In the genomic region with DNA sequence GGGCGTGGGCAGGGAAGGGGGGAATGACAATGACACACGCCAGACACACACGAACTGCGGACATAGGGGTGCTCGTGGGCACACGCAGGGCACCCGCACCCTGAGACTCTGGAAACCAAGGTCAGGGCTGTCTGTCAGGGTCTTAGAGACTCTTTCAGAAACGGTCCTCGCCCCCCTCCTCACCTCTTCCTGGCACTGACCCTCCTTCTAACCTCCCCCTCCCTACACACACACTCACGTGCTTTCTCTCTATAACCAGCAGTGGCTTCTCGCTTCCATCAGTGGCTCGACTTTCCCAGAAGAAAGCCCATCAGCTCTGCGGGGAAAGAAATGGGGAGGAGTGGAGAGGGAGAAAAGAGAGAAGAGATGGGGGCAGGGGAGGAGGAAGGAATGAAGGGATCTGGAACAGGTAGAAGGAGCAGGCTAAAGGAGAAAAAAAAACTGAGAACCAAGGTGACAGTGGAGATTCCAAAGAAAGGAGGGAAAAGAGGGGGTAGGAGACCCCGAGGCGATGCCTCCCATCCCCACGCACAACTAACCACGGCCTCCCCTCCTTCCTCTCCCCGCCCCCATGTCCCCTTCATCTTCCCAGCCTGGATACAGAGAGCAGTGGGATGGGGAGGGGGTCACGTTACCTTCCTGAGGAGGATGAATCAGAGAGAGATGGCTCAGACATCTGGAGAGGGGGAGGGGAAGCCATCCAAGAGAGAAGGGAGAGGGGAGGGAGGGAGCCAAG, we compare ENCODE assay signal across 13 cellular contexts. TPM values are rescaled to one million over a fixed set of nuclear protein-coding genes. Genes with fewer than 3 reads are reported as not detected.
DNase-seq lines count a peak whose midpoint lies in the region; ATAC-seq and TF ChIP-seq lines count a peak whose summit lies in the region.
"Had no signal": no experiment of that assay in that cellular context is flagged by ENCODE, and none has a peak within 500 bp of the region (broad histone marks: within the 10 kb centered on the region; RNA-seq: fewer than 3 reads in every experiment).

No MANE protein-coding gene starts in this region.

- H2BK120ac ChIP-seq in trophoblast cell (ENCODE audit: insufficient read depth, low read length, poor library complexity): no peak overlapping the region

- H3K27me3 ChIP-seq in endocrine pancreas (ENCODE audit: control insufficient read depth, insufficient read depth, low read length) (no peaks in the 10 kb centered on the region), trophoblast cell (ENCODE audit: insufficient read depth, low read length) (peaks cover 31% of the 10 kb centered on the region)

- no peak overlapping the region for H2AFZ ChIP-seq in trophoblast cell (ENCODE audit: insufficient read depth, low read length, poor library complexity)

- H3K23ac ChIP-seq in trophoblast cell (ENCODE audit: low read length): no peak overlapping the region

- no peak overlapping the region for H3K18ac ChIP-seq in trophoblast cell (ENCODE audit: low read length)

- H3K9me3 ChIP-seq in endocrine pancreas (ENCODE audit: control insufficient read depth, low read length) (no peaks in the 10 kb centered on the region), trophoblast cell (ENCODE audit: insufficient read depth, low read depth, low read length) (no peaks in the 10 kb centered on the region)
- H3K9me3 ChIP-seq: esophagus squamous epithelium had no signal

- H3K9me3 Mint-ChIP-seq in activated CD8-positive, alpha-beta memory T cell treated with anti-CD3 and anti-CD28 coated beads, Interleukin-2, amount 10 ng/mL, durations not matched to agents 7 days and 5 days (ENCODE audit: low read depth): no peaks in the 10 kb centered on the region
- H3K9me3 Mint-ChIP-seq: activated CD4-positive, alpha-beta memory T cell treated with anti-CD3 and anti-CD28 coated beads, Interleukin-2, amount 10 ng/mL, durations not matched to agents 7 days and 5 days; CD8-positive, alpha-beta T cell had no signal

- H3K4me2 ChIP-seq in trophoblast cell (ENCODE audit: low read length): peak overlapping the region; percentile 37

- peaks cover 80% of the 10 kb centered on the region for H3K27me3 Mint-ChIP-seq in activated CD8-positive, alpha-beta memory T cell treated with anti-CD3 and anti-CD28 coated beads, Interleukin-2, amount 10 ng/mL, durations not matched to agents 7 days and 5 days

- H3K36me3 Mint-ChIP-seq in activated CD8-positive, alpha-beta memory T cell treated with anti-CD3 and anti-CD28 coated beads, Interleukin-2, amount 10 ng/mL, durations not matched to agents 7 days and 5 days: no peaks in the 10 kb centered on the region
- H3K36me3 Mint-ChIP-seq: CD8-positive, alpha-beta T cell had no signal

- H3K79me1 ChIP-seq in trophoblast cell (ENCODE audit: low read length): peaks cover 8% of the 10 kb centered on the region

- no peaks in the 10 kb centered on the region for H3K79me2 ChIP-seq in trophoblast cell (ENCODE audit: control insufficient read depth, insufficient read depth, low read length, poor library complexity)

- H3K4me3 ChIP-seq in endocrine pancreas (ENCODE audit: control insufficient read depth, insufficient read depth, low read length): peak overlapping the region; percentile 46
- no peak overlapping the region for H3K4me3 ChIP-seq in trophoblast cell (ENCODE audit: low read depth, low read length)
- H3K4me3 ChIP-seq: esophagus squamous epithelium had no signal

- no peak for ATAC-seq in activated CD8-positive, alpha-beta memory T cell treated with anti-CD3 and anti-CD28 coated beads, Interleukin-2, amount 10 ng/mL, durations not matched to agents 7 days and 5 days
- no peak for ATAC-seq in omental fat pad (ENCODE audit: low FRiP score)
- ATAC-seq: CD8-positive, alpha-beta T cell; sciatic nerve had no signal

- CTCF ChIA-PET in activated CD8-positive, alpha-beta memory T cell treated with anti-CD3 and anti-CD28 coated beads, Interleukin-2, amount 10 ng/mL, durations not matched to agents 7 days and 5 days (lab: Charles Lee): no interaction called here

- TF ChIP-seq CTCF in omental fat pad (IDR thresholded peaks at IDR 0.05): no peak

- peak; percentile 30 for DNase-seq in activated CD8-positive, alpha-beta memory T cell treated with anti-CD3 and anti-CD28 coated beads, Interleukin-2, amount 50 U/mL, for 4 hours
- DNase-seq in activated CD8-positive, alpha-beta memory T cell treated with anti-CD3 and anti-CD28 coated beads, Interleukin-2, amount 10 ng/mL, durations not matched to agents 7 days and 5 days: no peak
- DNase-seq in NCI-H2227 (lab: John Stamatoyannopoulos, UW; ENCODE audit: unreplicated experiment) (peak; percentile 84), trophoblast cell (no peak), omental fat pad (ENCODE audit: low spot score) (no peak), KG1 (lab: John Stamatoyannopoulos, UW) (no peak)
- DNase-seq in stimulated activated CD4-positive, alpha-beta T cell treated with anti-CD3 and anti-CD28 coated beads, Interleukin-4, amount 100 ng/mL, for 24 hours: no peak
- DNase-seq: activated CD4-positive, alpha-beta memory T cell treated with anti-CD3 and anti-CD28 coated beads, Interleukin-2, amount 10 ng/mL, durations not matched to agents 7 days and 5 days; CD8-positive, alpha-beta T cell; esophagus squamous epithelium had no signal

- H2BK5ac ChIP-seq in trophoblast cell (ENCODE audit: low read depth, low read length, poor library complexity): no peak overlapping the region

- no peak overlapping the region for H3K14ac ChIP-seq in trophoblast cell (ENCODE audit: low read length)

- no peak overlapping the region for H4K91ac ChIP-seq in trophoblast cell (ENCODE audit: low read depth, low read length)

- H2AK5ac ChIP-seq in trophoblast cell (ENCODE audit: low read length): no peak overlapping the region

- H2BK12ac ChIP-seq in trophoblast cell (ENCODE audit: low read length): no peak overlapping the region

- no peak overlapping the region for H3K4ac ChIP-seq in trophoblast cell (ENCODE audit: low read depth, low read length)

- H3K27ac ChIP-seq in trophoblast cell (ENCODE audit: low read depth, low read length): no peak overlapping the region
- H3K27ac ChIP-seq: esophagus squamous epithelium had no signal

- H3K9ac ChIP-seq in endocrine pancreas (ENCODE audit: control insufficient read depth, insufficient read depth, low read length) (peak overlapping the region; percentile 54), trophoblast cell (ENCODE audit: low read length) (no peak overlapping the region)

- H3K4me3 Mint-ChIP-seq in activated CD8-positive, alpha-beta memory T cell treated with anti-CD3 and anti-CD28 coated beads, Interleukin-2, amount 10 ng/mL, durations not matched to agents 7 days and 5 days: no peak overlapping the region
- H3K4me3 Mint-ChIP-seq: activated CD4-positive, alpha-beta memory T cell treated with anti-CD3 and anti-CD28 coated beads, Interleukin-2, amount 10 ng/mL, durations not matched to agents 7 days and 5 days; CD8-positive, alpha-beta T cell had no signal

- H3K4me1 ChIP-seq in endocrine pancreas (ENCODE audit: control insufficient read depth, insufficient read depth, low read length) (peaks cover 5% of the 10 kb centered on the region), trophoblast cell (ENCODE audit: control insufficient read depth in 1 of 2, insufficient read depth in 2 of 2, low read length in 2 of 2) (peaks cover 46 to 59% of the 10 kb centered on the region in 2 experiments)

- H3K27ac Mint-ChIP-seq in activated CD8-positive, alpha-beta memory T cell treated with anti-CD3 and anti-CD28 coated beads, Interleukin-2, amount 10 ng/mL, durations not matched to agents 7 days and 5 days: no peak overlapping the region
- H3K27ac Mint-ChIP-seq: activated CD4-positive, alpha-beta memory T cell treated with anti-CD3 and anti-CD28 coated beads, Interleukin-2, amount 10 ng/mL, durations not matched to agents 7 days and 5 days; CD8-positive, alpha-beta T cell had no signal

- WGBS in trophoblast cell (ENCODE audit: extremely low coverage, insufficient coverage, insufficient read length): no CpG with 5 or more reads among the region's 19 CpGs

- H3K4me1 Mint-ChIP-seq in activated CD8-positive, alpha-beta memory T cell treated with anti-CD3 and anti-CD28 coated beads, Interleukin-2, amount 10 ng/mL, durations not matched to agents 7 days and 5 days: peaks cover 52% of the 10 kb centered on the region

- H3K36me3 ChIP-seq in endocrine pancreas (ENCODE audit: control insufficient read depth, insufficient read depth, low read length) (no peaks in the 10 kb centered on the region), trophoblast cell (ENCODE audit: control insufficient read depth in 1 of 2, insufficient read depth in 2 of 2, low read length in 2 of 2) (no peaks in the 10 kb centered on the region)
- H3K36me3 ChIP-seq: esophagus squamous epithelium had no signal

- no peak overlapping the region for H4K8ac ChIP-seq in trophoblast cell (ENCODE audit: low read depth, low read length)

- H4K12ac ChIP-seq in trophoblast cell (ENCODE audit: low read depth, low read length): no peak overlapping the region

RNA-seq across cellular contexts. Expression of a gene that starts 1.7 kb away (rescaled TPM):
- total RNA-seq in activated CD8-positive, alpha-beta memory T cell treated with anti-CD3 and anti-CD28 coated beads, Interleukin-2, amount 10 ng/mL, durations not matched to agents 7 days and 5 days: under 1 TPM; 0.44 to 0.66 TPM
- polyA plus RNA-seq in trophoblast cell (2013): 6.3 and 7.2 TPM in 2 replicates
- total RNA-seq in omental fat pad: under 1 TPM in 1 of 4 donors, not detected in 3; 0.60 TPM
- total RNA-seq: CD8-positive, alpha-beta T cell; esophagus squamous epithelium; sciatic nerve had no signal

RNA-seq across cellular contexts. Expression of a gene that starts 12.8 kb away (rescaled TPM):
- 10 to 100 TPM; 49.9 to 51.7 TPM for total RNA-seq in activated CD8-positive, alpha-beta memory T cell treated with anti-CD3 and anti-CD28 coated beads, Interleukin-2, amount 10 ng/mL, durations not matched to agents 7 days and 5 days
- polyA plus RNA-seq in trophoblast cell (2013): 59.2 and 61.3 TPM in 2 replicates
- total RNA-seq in omental fat pad: 10 to 100 TPM; 30.7 to 52.3 (median 36.4) TPM

RNA-seq across cellular contexts. Expression of a gene that starts 13.0 kb away (rescaled TPM):
- not detected for total RNA-seq in activated CD8-positive, alpha-beta memory T cell treated with anti-CD3 and anti-CD28 coated beads, Interleukin-2, amount 10 ng/mL, durations not matched to agents 7 days and 5 days
- not detected in 2 replicates for polyA plus RNA-seq in trophoblast cell (2013)
- total RNA-seq in omental fat pad: under 1 TPM in 1 of 4 donors, not detected in 3; 0.09 TPM
- total RNA-seq: activated CD4-positive, alpha-beta memory T cell treated with anti-CD3 and anti-CD28 coated beads, Interleukin-2, amount 10 ng/mL, durations not matched to agents 7 days and 5 days; CD8-positive, alpha-beta T cell; esophagus squamous epithelium; lower leg skin; sciatic nerve had no signal

RNA-seq across cellular contexts. Expression of a gene that starts 33.8 kb away (rescaled TPM):
- total RNA-seq in activated CD8-positive, alpha-beta memory T cell treated with anti-CD3 and anti-CD28 coated beads, Interleukin-2, amount 10 ng/mL, durations not matched to agents 7 days and 5 days: not detected
- 0.04 TPM in 1 of 2 replicates, not detected in the other for polyA plus RNA-seq in trophoblast cell (2013)
- total RNA-seq in omental fat pad: not detected
- total RNA-seq: activated CD4-positive, alpha-beta memory T cell treated with anti-CD3 and anti-CD28 coated beads, Interleukin-2, amount 10 ng/mL, durations not matched to agents 7 days and 5 days; CD8-positive, alpha-beta T cell; esophagus squamous epithelium; lower leg skin; sciatic nerve had no signal

RNA-seq across cellular contexts. Expression of a gene that starts 40.2 kb away (rescaled TPM):
- 1 to 10 TPM in 1 of 2 experiments, under 1 TPM in 1; 0.29 to 1.2 TPM for total RNA-seq in activated CD8-positive, alpha-beta memory T cell treated with anti-CD3 and anti-CD28 coated beads, Interleukin-2, amount 10 ng/mL, durations not matched to agents 7 days and 5 days
- polyA plus RNA-seq in trophoblast cell (2013): 148 and 173 TPM in 2 replicates
- 100 to 1,000 TPM in 2 of 4 donors, 10 to 100 TPM in 2; 36.4 to 861 (median 118) TPM for total RNA-seq in omental fat pad

Comparison
In these comparisons a context has a peak if more than half of its experiments do, and no peak if none do; other contexts are left out.
1. DNase-seq: peak in activated CD8-positive, alpha-beta memory T cell treated with anti-CD3 and anti-CD28 coated beads, Interleukin-2, amount 50 U/mL, for 4 hours (single experiment) and NCI-H2227 (single experiment); none in activated CD8-positive, alpha-beta memory T cell treated with anti-CD3 and anti-CD28 coated beads, Interleukin-2, amount 10 ng/mL, durations not matched to agents 7 days and 5 days (single experiment), trophoblast cell (0 of 2), omental fat pad (single experiment), stimulated activated CD4-positive, alpha-beta T cell treated with anti-CD3 and anti-CD28 coated beads, Interleukin-4, amount 100 ng/mL, for 24 hours (single experiment) and KG1 (single experiment).